ENCODE assay signal across 27 cellular contexts in the genomic region with DNA sequence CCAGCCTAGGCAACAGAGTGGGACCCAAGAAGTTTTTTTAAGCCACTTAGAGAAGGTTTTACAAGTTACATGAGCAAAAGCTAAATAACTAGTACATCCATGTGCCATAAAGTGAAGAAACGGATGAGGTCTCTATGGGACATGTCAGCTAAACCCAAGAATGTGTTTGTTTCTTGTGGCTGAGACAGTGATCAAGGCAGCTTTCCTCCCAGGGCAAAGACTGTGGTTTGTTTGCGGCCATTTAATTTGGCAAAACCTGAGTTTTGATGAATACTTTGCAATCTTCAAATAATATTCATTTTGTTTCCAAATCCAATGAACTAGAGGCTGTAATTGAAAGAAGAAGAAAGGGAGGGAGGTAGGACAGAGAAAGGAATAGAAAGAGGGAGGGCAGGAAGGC. TPM values are rescaled to one million over a fixed set of nuclear protein-coding genes. Genes with fewer than 3 reads are reported as not detected.
DNase-seq lines count a peak whose midpoint lies in the region; ATAC-seq, FAIRE-seq and TF ChIP-seq lines count a peak whose summit lies in the region.
"Had no signal": no experiment of that assay in that cellular context is flagged by ENCODE, and none has a peak within 500 bp of the region (broad histone marks: within the 10 kb centered on the region; RNA-seq: fewer than 3 reads in every experiment).

No MANE protein-coding gene starts in this region.

- peaks cover 0 to 8% (median 0%) of the 10 kb centered on the region in 11 experiments; a peak in 2 of 22 replicates for H4K20me1 ChIP-seq in BLaER1 treated with 17β-estradiol and CSF1 and Interleukin-3, amounts not matched to agents 10 nM and 100 nM
- H4K20me1 ChIP-seq in osteoblast (ENCODE audit: insufficient read depth, low read length): no peaks in the 10 kb centered on the region

- no peak overlapping the region for H3K9ac ChIP-seq in BLaER1 treated with 17β-estradiol and CSF1 and Interleukin-3, amounts not matched to agents 10 nM and 100 nM
- H3K9ac ChIP-seq in colonic mucosa (ENCODE audit: low read depth in 2 of 2, low read length in 2 of 2): no peak overlapping the region

- H3K79me2 ChIP-seq in osteoblast (ENCODE audit: insufficient read depth, low read length): no peaks in the 10 kb centered on the region

- H3K9me3 ChIP-seq in BLaER1 treated with 17β-estradiol and CSF1 and Interleukin-3, amounts not matched to agents 10 nM and 100 nM (replicated peaks in 1 of 11): no peaks in the 10 kb centered on the region
- H3K9me3 ChIP-seq in osteoblast (ENCODE audit: low read depth, low read length) (no peaks in the 10 kb centered on the region), colonic mucosa (no peaks in the 10 kb centered on the region)
- H3K9me3 ChIP-seq: A549, HAP-1, SJCRH30 had no signal

- no peak overlapping the region for H3K27ac ChIP-seq in BLaER1 treated with 17β-estradiol and CSF1 and Interleukin-3, amounts not matched to agents 10 nM and 100 nM
- H3K27ac ChIP-seq in osteoblast (ENCODE audit: low read depth, low read length): no peak overlapping the region
- H3K27ac ChIP-seq in colonic mucosa: no peak overlapping the region
- H3K27ac ChIP-seq: A549, PC-9, SJCRH30 had no signal

- H3K27me3 Mint-ChIP-seq in CD14-positive monocyte (ENCODE audit: low read depth in 3 of 3): peaks cover 0 to 1% (median 0%) of the 10 kb centered on the region in 3 donors

- H3K4me3 ChIP-seq in AG10803 (ENCODE audit: low read length) (no peak overlapping the region), bronchial epithelial cell (ENCODE audit: low read depth, low read length) (no peak overlapping the region), osteoblast (ENCODE audit: insufficient read depth, low read length) (no peak overlapping the region), colonic mucosa (no peak overlapping the region)
- H3K4me3 ChIP-seq in BLaER1 treated with 17β-estradiol and CSF1 and Interleukin-3, amounts not matched to agents 10 nM and 100 nM: no peak overlapping the region
- H3K4me3 ChIP-seq: A549, HAP-1, K562, PC-9, SJCRH30 had no signal

- peaks cover 8 to 39% (median 17%) of the 10 kb centered on the region in 11 experiments; a peak in 16 of 22 replicates for H3K36me3 ChIP-seq in BLaER1 treated with 17β-estradiol and CSF1 and Interleukin-3, amounts not matched to agents 10 nM and 100 nM
- H3K36me3 ChIP-seq in bronchial epithelial cell (ENCODE audit: control insufficient read depth, insufficient read depth, low read length) (peaks cover 1% of the 10 kb centered on the region), osteoblast (ENCODE audit: insufficient read depth, low read length) (peaks cover 31% of the 10 kb centered on the region), colonic mucosa (no peaks in the 10 kb centered on the region)
- H3K36me3 ChIP-seq: HAP-1, SJCRH30 had no signal

- no peak for TF ChIP-seq CTCF in AG10803 (conservative IDR thresholded peaks at IDR 0.05; ENCODE audit: low read length)
- no peak for TF ChIP-seq CTCF in bronchial epithelial cell (IDR thresholded peaks at IDR 0.05; ENCODE audit: insufficient read depth, low read length, severe bottlenecking)
- no peak for TF ChIP-seq CTCF in osteoblast (IDR thresholded peaks at IDR 0.05; ENCODE audit: extremely low read depth, low read depth, low read length)
- TF ChIP-seq CTCF in CD14-positive monocyte (IDR thresholded peaks at IDR 0.05): no peak
- TF ChIP-seq CTCF in colonic mucosa (IDR thresholded peaks at IDR 0.05): no peak

- peaks cover 31 to 49% (median 41%) of the 10 kb centered on the region in 10 experiments for H3K4me1 ChIP-seq in BLaER1 treated with 17β-estradiol and CSF1 and Interleukin-3, amounts not matched to agents 10 nM and 100 nM
- H3K4me1 ChIP-seq in osteoblast (ENCODE audit: insufficient read depth, low read length): peaks cover 3% of the 10 kb centered on the region
- H3K4me1 ChIP-seq in colonic mucosa: no peaks in the 10 kb centered on the region
- H3K4me1 ChIP-seq: A549, HAP-1, SJCRH30 had no signal

- peak overlapping the region in 6 of 11 experiments; percentile 2 to 52 (median 20); a peak in 8 of 22 replicates for H3K4me2 ChIP-seq in BLaER1 treated with 17β-estradiol and CSF1 and Interleukin-3, amounts not matched to agents 10 nM and 100 nM
- no peak overlapping the region for H3K4me2 ChIP-seq in osteoblast (ENCODE audit: insufficient read depth, low read length)
- H3K4me2 ChIP-seq: A549, PC-9 had no signal

- no peak overlapping the region for H3K27ac Mint-ChIP-seq in CD14-positive monocyte

- DNase-seq in AG10803 (ENCODE audit: low read depth) (peak; percentile 60), bronchial epithelial cell (ENCODE audit: low read depth) (no peak), osteoblast (ENCODE audit: insufficient read length, low spot score, missing footprints) (peak; percentile 36), CD14-positive monocyte (ENCODE audit: low spot score) (no peak), colonic mucosa (no peak)
- DNase-seq: GOT3, HFFc6, Kasumi-1, NCI-H1092 treated with DMSO at 0.1 percent for 48 hours, NCI-H146, NCI-H2029 treated with DMSO at 0.1 percent for 48 hours, NCI-H446 treated with DMSO at 0.1 percent for 48 hours, NCI-H526, PC-9, SJCRH30 had no signal

- no peak overlapping the region for H2AFZ ChIP-seq in osteoblast (ENCODE audit: low read length)
- H2AFZ ChIP-seq: PC-9 had no signal

- FAIRE-seq in bronchial epithelial cell (lab: Jason Lieb, UNC): peak; percentile 28
- FAIRE-seq: A549, D721Med, GM18507, HTR-8/SVneo, K562 had no signal

- intact Hi-C loops in CD14-positive monocyte (cut with micrococcal nuclease) (loop anchor here in 1 of 2 donors (5.0 to 10.0 kb wide), 2 partner anchors 304 to 361 kb away; no protein-coding TSS in a partner anchor), colonic mucosa (cut with DNase I) (no loop called here)

- H3K9me3 Mint-ChIP-seq in CD14-positive monocyte: no peaks in the 10 kb centered on the region
- H3K9me3 Mint-ChIP-seq: HFFc6 had no signal

- no peaks in the 10 kb centered on the region for H3K27me3 ChIP-seq in BLaER1 treated with 17β-estradiol and CSF1 and Interleukin-3, amounts not matched to agents 10 nM and 100 nM
- H3K27me3 ChIP-seq in bronchial epithelial cell (ENCODE audit: control insufficient read depth, insufficient read depth, low read length) (no peaks in the 10 kb centered on the region), osteoblast (ENCODE audit: insufficient read depth, low read length) (no peaks in the 10 kb centered on the region), colonic mucosa (no peaks in the 10 kb centered on the region)
- H3K27me3 ChIP-seq: SJCRH30 had no signal

- ATAC-seq in GM19023 (IDR thresholded peaks at IDR 0.05; ENCODE audit: unreplicated experiment) (no peak), GM19324 (IDR thresholded peaks at IDR 0.05; ENCODE audit: low FRiP score, unreplicated experiment) (no peak)
- ATAC-seq: A549, K562, Right ventricle myocardium inferior, SK-N-SH treated with all-trans-retinoic acid at 6 μM for 48 hours had no signal

- peaks cover 45 to 46% of the 10 kb centered on the region in 2 donors for H3K36me3 Mint-ChIP-seq in CD14-positive monocyte

- H3K4me1 Mint-ChIP-seq in CD14-positive monocyte: peaks cover 23% of the 10 kb centered on the region

- H3K4me3 Mint-ChIP-seq in CD14-positive monocyte: no peak overlapping the region
- H3K4me3 Mint-ChIP-seq: HFFc6 had no signal

RNA-seq across cellular contexts. Expression of a gene that starts 44.9 kb away (rescaled TPM):
- total RNA-seq in bronchial epithelial cell (29.7 and 71.0 TPM in 2 replicates), osteoblast (2.5 and 3.5 TPM in 2 replicates), colonic mucosa (1 to 10 TPM; 4.3 to 6.8 TPM)
- 10 to 100 TPM; 34.7 to 38.6 TPM for polyA plus RNA-seq in CD14-positive monocyte
- total RNA-seq: RPMI7951 had no signal

RNA-seq across cellular contexts. Expression of a gene that starts 50.4 kb away (rescaled TPM):
- 290 and 315 TPM in 2 replicates for total RNA-seq in bronchial epithelial cell
- 265 and 314 TPM in 2 replicates for total RNA-seq in osteoblast
- polyA plus RNA-seq in CD14-positive monocyte: 100 to 1,000 TPM; 243 to 251 TPM
- 100 to 1,000 TPM; 437 to 476 TPM for total RNA-seq in colonic mucosa

Comparison
In these comparisons a context has a peak if more than half of its experiments do, and no peak if none do; other contexts are left out.
1. DNase-seq: peak in AG10803 (single experiment) and osteoblast (single experiment); none in bronchial epithelial cell (single experiment), CD14-positive monocyte (single experiment) and colonic mucosa (single experiment).